8 cellular contexts compared by ENCODE assay signal in genomic region chr7:106071356-106071998, GRCh38. TPM values are rescaled to one million over a fixed set of nuclear protein-coding genes. Genes with fewer than 3 reads are reported as not detected.
DNase-seq lines count a peak whose midpoint lies in the region; ATAC-seq and TF ChIP-seq lines count a peak whose summit lies in the region.

No MANE protein-coding gene starts in this region.

- H3K23ac ChIP-seq in H9 (ENCODE audit: insufficient read length, low read depth, low read length) = no peak overlapping the region

- H3T11ph ChIP-seq in H9 (ENCODE audit: low read length) = no peak overlapping the region

- H3K36me3 Mint-ChIP-seq in WTC11 (no peaks in the 10 kb centered on the region), H9 (ENCODE audit: insufficient read depth in 1 of 3, low read depth in 3 of 3) (no peaks in the 10 kb centered on the region)

- H4K20me1 ChIP-seq in H9 (ENCODE audit: control insufficient read depth, insufficient read depth, insufficient read length) = no peaks in the 10 kb centered on the region

- H2AFZ ChIP-seq in H9 (ENCODE audit: low read length) = no peak overlapping the region

- ATAC-seq in GM21447 (IDR thresholded peaks at IDR 0.05; ENCODE audit: unreplicated experiment) (peak; percentile 92), WTC11 (peak; percentile 39; the same call in 1 of the 2 replicates), esophagus mucosa (peak; percentile 92)

- H3K27me3 Mint-ChIP-seq in WTC11 (ENCODE audit: low read depth) = no peaks in the 10 kb centered on the region
- H3K27me3 Mint-ChIP-seq in H9 (ENCODE audit: low read depth) = no peaks in the 10 kb centered on the region

- no peak overlapping the region for H2BK120ac ChIP-seq in H9 (ENCODE audit: low read depth, low read length, poor library complexity, severe bottlenecking)

- H3K27ac Mint-ChIP-seq in WTC11 (no peak overlapping the region), H9 (no peak overlapping the region; a peak in 1 of 7 replicates)

- H3K27ac ChIP-seq in HUES48 (ENCODE audit: low read depth, low read length) (peak overlapping the region; percentile 32), sigmoid colon (peak overlapping the region; percentile 75 to 90 (median 88)), H9 (ENCODE audit: insufficient read length, low read depth, low read length) (no peak overlapping the region)

- H4K8ac ChIP-seq in H9 (replicated peaks; ENCODE audit: insufficient read length, low read depth, low read length) = no peak overlapping the region

- WGBS in sigmoid colon, 2 donors = 18 to 27% methylated on average over 9 of the region's 9 CpGs
- WGBS in H9 (ENCODE audit: extremely low coverage, insufficient read length, low lambda C conversion rate) = no CpG with 5 or more reads among the region's 9 CpGs

- no peak overlapping the region for H3K14ac ChIP-seq in H9 (ENCODE audit: insufficient read depth, low read length)

- no peak overlapping the region for H3K4ac ChIP-seq in H9 (ENCODE audit: low read depth, low read length)

- H3K18ac ChIP-seq in H9 (ENCODE audit: insufficient read length, low read depth, low read length) = no peak overlapping the region

- no peak overlapping the region for H2BK20ac ChIP-seq in H9 (ENCODE audit: low read depth, low read length, poor library complexity, severe bottlenecking)

- no peaks in the 10 kb centered on the region for H3K79me1 ChIP-seq in H9 (ENCODE audit: insufficient read depth, low read depth, low read length, poor library complexity, severe bottlenecking)

- H3K23me2 ChIP-seq in H9 (ENCODE audit: insufficient read length, low read depth, low read length, poor library complexity, severe bottlenecking) = no peaks in the 10 kb centered on the region

- DNase-seq in GF-D8 (lab: John Stamatoyannopoulos, UW) = peak; percentile 96
- no peak for DNase-seq in WTC11 (ENCODE audit: low spot score)
- DNase-seq in sigmoid colon = no peak
- no peak for DNase-seq in NCI-H446 treated with DMSO at 0.1 percent for 48 hours (lab: John Stamatoyannopoulos, UW)
- no peak for DNase-seq in H9

- H3K4me1 Mint-ChIP-seq in WTC11 = peaks cover 20% of the 10 kb centered on the region
- H3K4me1 Mint-ChIP-seq in H9 = peaks cover 8 to 11% of the 10 kb centered on the region in 2 experiments

- POLR2A ChIA-PET in WTC11 (lab: Charles Lee) = no interaction called here

- TF ChIP-seq POLR2A in sigmoid colon (IDR thresholded peaks at IDR 0.05) = no peak

- H3K79me2 ChIP-seq in H9 (ENCODE audit: insufficient read depth, low read length) = no peaks in the 10 kb centered on the region

- no peak overlapping the region for H3K4me2 ChIP-seq in H9 (ENCODE audit: insufficient read depth, insufficient read length, low read length)

- H3K9me3 ChIP-seq in HUES48 (ENCODE audit: control insufficient read depth, insufficient read depth, low read length) (no peaks in the 10 kb centered on the region), sigmoid colon (no peaks in the 10 kb centered on the region), H9 (ENCODE audit: control insufficient read depth, low read depth, low read length) (no peaks in the 10 kb centered on the region)

- H3K36me3 ChIP-seq in HUES48 (ENCODE audit: control insufficient read depth, insufficient read depth, low read length) (no peaks in the 10 kb centered on the region), sigmoid colon (no peaks in the 10 kb centered on the region)

- TF ChIP-seq CTCF in WTC11 (IDR thresholded peaks at IDR 0.05) (no peak), sigmoid colon (IDR thresholded peaks at IDR 0.05) (no peak), H9 (conservative IDR thresholded peaks at IDR 0.05) (no peak)

- H3K4me1 ChIP-seq in HUES48 (ENCODE audit: control insufficient read depth, insufficient read depth, low read length) (no peaks in the 10 kb centered on the region), sigmoid colon (peaks cover 0 to 90% (median 74%) of the 10 kb centered on the region in 4 donors), H9 (ENCODE audit: insufficient read depth, low read length) (no peaks in the 10 kb centered on the region; the same call in 1 of the 2 replicates)

- intact Hi-C loops in sigmoid colon (cut with DNase I) = no loop called here

- H3K9ac ChIP-seq in HUES48 (ENCODE audit: low read depth, low read length) (no peak overlapping the region), H9 (ENCODE audit: extremely low read depth, insufficient read length, low read length) (no peak overlapping the region)

- CTCF ChIA-PET in WTC11 (lab: Charles Lee) = interaction anchor here (1.1 to 2.3 kb wide), 5 partner anchors 29 to 105 kb away, joined by 3 to 13 read pairs (median 4); no protein-coding TSS in a partner anchor

- no peak overlapping the region for H3K4me3 Mint-ChIP-seq in WTC11
- no peak overlapping the region for H3K4me3 Mint-ChIP-seq in H9

- H4K91ac ChIP-seq in H9 (ENCODE audit: insufficient read length, low read depth, low read length) = no peak overlapping the region

- H3K56ac ChIP-seq in H9 (ENCODE audit: insufficient read length, low read depth, low read length) = no peak overlapping the region

- no peak overlapping the region for H3K4me3 ChIP-seq in HUES48 (ENCODE audit: low read depth, low read length)
- no peak overlapping the region for H3K4me3 ChIP-seq in sigmoid colon

- H2AK5ac ChIP-seq in H9 (ENCODE audit: insufficient read length, low read length) = no peak overlapping the region

- H4K5ac ChIP-seq in H9 (ENCODE audit: insufficient read length, low read depth, low read length) = no peak overlapping the region

- H2BK5ac ChIP-seq in H9 (ENCODE audit: insufficient read length, low read length) = no peak overlapping the region

- H3K9me3 Mint-ChIP-seq in WTC11 (no peaks in the 10 kb centered on the region), H9 (no peaks in the 10 kb centered on the region)

- no peak overlapping the region for H2BK12ac ChIP-seq in H9 (ENCODE audit: insufficient read length, low read depth, low read length)

- no peaks in the 10 kb centered on the region for H3K27me3 ChIP-seq in HUES48 (ENCODE audit: control insufficient read depth, insufficient read depth, low read length)
- H3K27me3 ChIP-seq in sigmoid colon = no peaks in the 10 kb centered on the region
- no peaks in the 10 kb centered on the region for H3K27me3 ChIP-seq in H9 (ENCODE audit: insufficient read depth, low read length)

- TF ChIP-seq EP300 in sigmoid colon (IDR thresholded peaks at IDR 0.05) = no peak

- no peak overlapping the region for H2BK15ac ChIP-seq in H9 (ENCODE audit: low read depth, low read length)

TF ChIP-seq in WTC11, 78 proteins besides CTCF, POLR2A, EP300 and RAD21 (continues in another document):
- TF ChIP-seq TEAD4 (CRISPR knock-in tag; IDR thresholded peaks at IDR 0.05) (no peak), PRRX2 (CRISPR knock-in tag; IDR thresholded peaks at IDR 0.05) (no peak), FOXJ3 (CRISPR knock-in tag; IDR thresholded peaks at IDR 0.05; ENCODE audit: borderline replicate concordance) (no peak), RORB (CRISPR knock-in tag; IDR thresholded peaks at IDR 0.05) (no peak), NR1H2 (CRISPR knock-in tag; IDR thresholded peaks at IDR 0.05) (no peak), ZNF263 (CRISPR knock-in tag; IDR thresholded peaks at IDR 0.05; ENCODE audit: low read depth) (no peak), SMAD3 (CRISPR knock-in tag; IDR thresholded peaks at IDR 0.05; ENCODE audit: borderline replicate concordance) (no peak), ZNF423 (CRISPR knock-in tag; IDR thresholded peaks at IDR 0.05) (no peak)
- TF ChIP-seq, protein P1, sequence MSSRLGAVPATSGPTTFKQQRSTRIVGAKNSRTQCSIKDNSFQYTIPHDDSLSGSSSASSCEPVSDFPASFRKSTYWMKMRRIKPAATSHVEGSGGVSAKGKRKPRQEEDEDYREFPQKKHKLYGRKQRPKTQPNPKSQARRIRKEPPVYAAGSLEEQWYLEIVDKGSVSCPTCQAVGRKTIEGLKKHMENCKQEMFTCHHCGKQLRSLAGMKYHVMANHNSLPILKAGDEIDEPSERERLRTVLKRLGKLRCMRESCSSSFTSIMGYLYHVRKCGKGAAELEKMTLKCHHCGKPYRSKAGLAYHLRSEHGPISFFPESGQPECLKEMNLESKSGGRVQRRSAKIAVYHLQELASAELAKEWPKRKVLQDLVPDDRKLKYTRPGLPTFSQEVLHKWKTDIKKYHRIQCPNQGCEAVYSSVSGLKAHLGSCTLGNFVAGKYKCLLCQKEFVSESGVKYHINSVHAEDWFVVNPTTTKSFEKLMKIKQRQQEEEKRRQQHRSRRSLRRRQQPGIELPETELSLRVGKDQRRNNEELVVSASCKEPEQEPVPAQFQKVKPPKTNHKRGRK (CRISPR knock-in tag; IDR thresholded peaks at IDR 0.05; ENCODE audit: borderline replicate concordance) = no peak
- TF ChIP-seq, protein P2, sequence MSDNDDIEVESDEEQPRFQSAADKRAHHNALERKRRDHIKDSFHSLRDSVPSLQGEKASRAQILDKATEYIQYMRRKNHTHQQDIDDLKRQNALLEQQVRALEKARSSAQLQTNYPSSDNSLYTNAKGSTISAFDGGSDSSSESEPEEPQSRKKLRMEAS (CRISPR knock-in tag; IDR thresholded peaks at IDR 0.05) = no peak

RNA-seq across cellular contexts. Expression of gene SYPL1, which starts 40.6 kb away (rescaled TPM):
- total RNA-seq in WTC11 (2021) (48.5 to 54.8 TPM (median 49.6 TPM) in 3 replicates), esophagus mucosa (131 TPM), sigmoid colon (100 to 1,000 TPM in 3 of 4 donors, 10 to 100 TPM in 1; 99.5 to 184 (median 144) TPM), H9 (2021) (39.2 and 41.9 TPM in 2 replicates)
- polyA plus RNA-seq in sigmoid colon = 10 to 100 TPM; 21.0 to 84.0 (median 24.3) TPM

Comparison
In these comparisons a context has a peak if more than half of its experiments do, and no peak if none do; other contexts are left out.
1. ATAC-seq: peak in every context shown above with its lines; median percentile 92 in GM21447; 92 in esophagus mucosa; 39 in WTC11.